16 cellular contexts compared by ENCODE assay signal in the genomic region with DNA sequence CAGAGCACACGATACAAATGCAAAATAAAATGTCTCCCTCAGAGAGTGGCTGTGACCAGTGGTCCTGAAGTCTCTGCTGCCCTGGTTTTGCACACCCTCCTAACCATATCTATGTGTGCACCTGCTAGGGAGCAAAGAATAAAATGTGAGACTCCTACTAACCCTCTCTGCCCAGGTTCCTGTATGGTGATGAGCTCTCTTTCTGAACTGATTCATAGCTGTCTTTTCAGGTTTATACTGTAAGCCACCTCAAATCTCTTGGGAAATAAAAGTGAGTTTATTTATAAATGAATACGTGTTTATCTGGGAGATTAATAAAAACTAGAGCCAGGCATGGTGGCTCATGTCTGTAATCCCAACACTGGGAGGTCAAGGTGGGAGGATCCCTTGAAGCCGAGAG.
DNase-seq lines count a peak whose midpoint lies in the region; ATAC-seq, FAIRE-seq and TF ChIP-seq lines count a peak whose summit lies in the region.
"Had no signal": no experiment of that assay in that cellular context is flagged by ENCODE, and none has a peak within 500 bp of the region (broad histone marks: within the 10 kb centered on the region; RNA-seq: fewer than 3 reads in every experiment).

No MANE protein-coding gene starts in this region.

- TF ChIP-seq POLR2A in HepG2 (IDR thresholded peaks at IDR 0.05; ENCODE audit: insufficient read depth in 1 of 2, low read depth in 2 of 2, low read length in 2 of 2): no peak

- H2AFZ ChIP-seq in MM.1S (ENCODE audit: low read length) (0 out of 2 replicates have a peak overlapping the region, but pooled peaks have one; percentile 12), HepG2 (ENCODE audit: low read length) (no peak overlapping the region)

- H4K20me1 ChIP-seq in MM.1S (ENCODE audit: insufficient read depth, low read length) (no peaks in the 10 kb centered on the region), HepG2 (ENCODE audit: insufficient read depth, low read length) (no peaks in the 10 kb centered on the region)

- intact Hi-C loops in HepG2 (cut with micrococcal nuclease; ENCODE audit: unreplicated experiment): no loop called here

- H3K9me3 ChIP-seq in MM.1S (replicated peaks; ENCODE audit: insufficient read depth, low read length) (no peaks in the 10 kb centered on the region), HepG2 (ENCODE audit: low read length) (no peaks in the 10 kb centered on the region)
- H3K9me3 ChIP-seq: gastrocnemius medialis, right lobe of liver, vagina had no signal

- in situ Hi-C loops in HepG2 (cut with HindIII; ENCODE audit: extremely low pct_ligation_motif_present, low pct_unique_long_range_greater_than_20kb): no loop called here

- DNase-seq in MM.1S: no peak
- no peak for DNase-seq in AG08395 (ENCODE audit: low spot score)
- no peak for DNase-seq in GF-D8 (lab: John Stamatoyannopoulos, UW)
- no peak for DNase-seq in HCEC 1CT
- no peak for DNase-seq in HepG2 (ENCODE audit: low spot score)
- DNase-seq: activated CD4-positive, alpha-beta T cell treated with anti-CD3 and anti-CD28 coated beads, Interleukin-2, amount 50 U/mL, for 4 hours; activated naive CD4-positive, alpha-beta T cell; DMS79; gastrocnemius medialis; right lobe of liver; stimulated activated CD4-positive, alpha-beta T cell treated with anti-CD3 and anti-CD28 coated beads, Interleukin-2, amount 100 ng/mL, for 48 hours had no signal

- no TSS peak for BruUV-seq in HepG2 (replicated peaks; lab: Mats Ljungman, UMichigan)

- H3K4me2 ChIP-seq in MM.1S (ENCODE audit: low read depth, low read length) (no peak overlapping the region), HepG2 (ENCODE audit: low read depth, low read length) (no peak overlapping the region)

- TF ChIP-seq EP300 in HepG2 (IDR thresholded peaks at IDR 0.05; ENCODE audit: low read depth in 2 of 2, low read length in 2 of 2): no peak
- TF ChIP-seq EP300 in HepG2 (CRISPR knock-in tag; IDR thresholded peaks at IDR 0.05; ENCODE audit: borderline replicate concordance): no peak

- H3K9ac ChIP-seq in MM.1S (ENCODE audit: low read length) (no peak overlapping the region), HepG2 (ENCODE audit: insufficient read depth, low read depth, low read length) (no peak overlapping the region)

- H3K27me3 ChIP-seq in MM.1S (replicated peaks; ENCODE audit: insufficient read depth, low read length) (no peaks in the 10 kb centered on the region), HepG2 (ENCODE audit: control insufficient read depth in 1 of 2, insufficient read depth in 2 of 2, low read length in 2 of 2) (peaks cover 2% of the 10 kb centered on the region in 2 experiments; a peak in 1 of 5 replicates)
- H3K27me3 ChIP-seq: cardiac muscle cell, gastrocnemius medialis, right lobe of liver, vagina had no signal

- H3K36me3 ChIP-seq in MM.1S (replicated peaks; ENCODE audit: insufficient read depth, low read length) (no peaks in the 10 kb centered on the region), HepG2 (replicated peaks in 1 of 2; ENCODE audit: control insufficient read depth in 1 of 2, insufficient read depth in 2 of 2, low read length in 2 of 2) (no peaks in the 10 kb centered on the region)
- H3K36me3 ChIP-seq: cardiac muscle cell, gastrocnemius medialis, right lobe of liver, vagina had no signal

- peak; percentile 49 for ATAC-seq in GM18511 (IDR thresholded peaks at IDR 0.05; ENCODE audit: unreplicated experiment)
- peak; percentile 39 for ATAC-seq in GM19351 (IDR thresholded peaks at IDR 0.05; ENCODE audit: unreplicated experiment)
- ATAC-seq in HG02798 (IDR thresholded peaks at IDR 0.05; ENCODE audit: poor library complexity, unreplicated experiment): peak; percentile 54
- no peak for ATAC-seq in HepG2
- ATAC-seq: gastrocnemius medialis, right lobe of liver had no signal

- no peaks in the 10 kb centered on the region for H3K4me1 ChIP-seq in MM.1S (ENCODE audit: low read length)
- H3K4me1 ChIP-seq in HepG2 (ENCODE audit: insufficient read depth, low read length): no peaks in the 10 kb centered on the region
- H3K4me1 ChIP-seq: gastrocnemius medialis, right lobe of liver had no signal

- TF ChIP-seq RAD21 in HepG2 (CRISPR knock-in tag; IDR thresholded peaks at IDR 0.05): no peak

- H3K9me2 ChIP-seq in MM.1S (replicated peaks; ENCODE audit: insufficient read depth, low read length): no peaks in the 10 kb centered on the region

- H3K27ac ChIP-seq in MM.1S (ENCODE audit: low read length) (no peak overlapping the region), HepG2 (ENCODE audit: extremely low read length, insufficient read depth, low read length) (no peak overlapping the region)
- H3K27ac ChIP-seq: cardiac muscle cell, gastrocnemius medialis, right lobe of liver, vagina had no signal

- no peak for FAIRE-seq in HepG2 (lab: Jason Lieb, UNC)

- H3K79me2 ChIP-seq in MM.1S (ENCODE audit: low read length) (no peaks in the 10 kb centered on the region), HepG2 (ENCODE audit: insufficient read depth, low read length) (no peaks in the 10 kb centered on the region)

- WGBS in HepG2 (ENCODE audit: low lambda C conversion rate): 16% methylated on average over 3 of the region's 3 CpGs

- CTCF ChIA-PET in HepG2 (lab: Yijun Ruan, JAX; ENCODE audit: low intra/inter-chr PET ratio, low total read pairs): no interaction called here

- H3F3A ChIP-seq in MM.1S (ENCODE audit: insufficient read depth, low read length): no peaks in the 10 kb centered on the region

- no peak overlapping the region for H3K4me3 ChIP-seq in MM.1S (ENCODE audit: low read length)
- no peak overlapping the region for H3K4me3 ChIP-seq in HepG2 (replicated peaks in 1 of 3; ENCODE audit: insufficient read depth in 1 of 3, low read depth in 2 of 3, low read length in 3 of 3)
- H3K4me3 ChIP-seq: cardiac muscle cell, gastrocnemius medialis, right lobe of liver, vagina had no signal

- POLR2A ChIA-PET in HepG2 (lab: Yijun Ruan, JAX): no interaction called here

- TF ChIP-seq CTCF in MM.1S (IDR thresholded peaks at IDR 0.05; ENCODE audit: low read length): no peak
- TF ChIP-seq CTCF in HepG2 (CRISPR knock-in tag; IDR thresholded peaks at IDR 0.05): no peak

TF ChIP-seq in HepG2, 621 proteins besides CTCF, POLR2A, EP300 and RAD21:
- TF ChIP-seq KAT8 (CRISPR knock-in tag; IDR thresholded peaks at IDR 0.05): no peak
- TF ChIP-seq ZNF326 (CRISPR knock-in tag; IDR thresholded peaks at IDR 0.05; ENCODE audit: borderline replicate concordance): no peak
- no peak for TF ChIP-seq ZNF747 (CRISPR knock-in tag; IDR thresholded peaks at IDR 0.05; ENCODE audit: borderline replicate concordance)
- no peak for TF ChIP-seq ZKSCAN5 (CRISPR knock-in tag; IDR thresholded peaks at IDR 0.05)
- no peak for TF ChIP-seq ASH2L (IDR thresholded peaks at IDR 0.05; ENCODE audit: insufficient read length, low read depth, low read length)
- TF ChIP-seq, protein P1, sequence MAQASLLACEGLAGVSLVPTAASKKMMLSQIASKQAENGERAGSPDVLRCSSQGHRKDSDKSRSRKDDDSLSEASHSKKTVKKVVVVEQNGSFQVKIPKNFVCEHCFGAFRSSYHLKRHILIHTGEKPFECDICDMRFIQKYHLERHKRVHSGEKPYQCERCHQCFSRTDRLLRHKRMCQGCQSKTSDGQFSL (CRISPR knock-in tag; IDR thresholded peaks at IDR 0.05): no peak
- TF ChIP-seq, protein P2, sequence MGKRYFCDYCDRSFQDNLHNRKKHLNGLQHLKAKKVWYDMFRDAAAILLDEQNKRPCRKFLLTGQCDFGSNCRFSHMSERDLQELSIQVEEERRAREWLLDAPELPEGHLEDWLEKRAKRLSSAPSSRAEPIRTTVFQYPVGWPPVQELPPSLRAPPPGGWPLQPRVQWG (CRISPR knock-in tag; IDR thresholded peaks at IDR 0.05; ENCODE audit: borderline replicate concordance, low read depth): no peak
- TF ChIP-seq, protein P3, sequence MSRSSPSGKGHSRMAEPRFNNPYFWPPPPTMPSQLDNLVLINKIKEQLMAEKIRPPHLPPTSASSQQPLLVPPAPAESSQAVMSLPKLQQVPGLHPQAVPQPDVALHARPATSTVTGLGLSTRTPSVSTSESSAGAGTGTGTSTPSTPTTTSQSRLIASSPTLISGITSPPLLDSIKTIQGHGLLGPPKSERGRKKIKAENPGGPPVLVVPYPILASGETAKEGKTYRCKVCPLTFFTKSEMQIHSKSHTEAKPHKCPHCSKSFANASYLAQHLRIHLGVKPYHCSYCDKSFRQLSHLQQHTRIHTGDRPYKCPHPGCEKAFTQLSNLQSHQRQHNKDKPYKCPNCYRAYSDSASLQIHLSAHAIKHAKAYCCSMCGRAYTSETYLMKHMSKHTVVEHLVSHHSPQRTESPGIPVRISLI (CRISPR knock-in tag; IDR thresholded peaks at IDR 0.05; ENCODE audit: borderline replicate concordance): no peak
- no peak for TF ChIP-seq ATF7 (IDR thresholded peaks at IDR 0.05)
- TF ChIP-seq ATF7 (CRISPR knock-in tag; IDR thresholded peaks at IDR 0.05): no peak
- TF ChIP-seq ZSCAN25 (CRISPR knock-in tag; IDR thresholded peaks at IDR 0.05): no peak
